ENCODE assay signal across 1 cellular context in the genomic region with DNA sequence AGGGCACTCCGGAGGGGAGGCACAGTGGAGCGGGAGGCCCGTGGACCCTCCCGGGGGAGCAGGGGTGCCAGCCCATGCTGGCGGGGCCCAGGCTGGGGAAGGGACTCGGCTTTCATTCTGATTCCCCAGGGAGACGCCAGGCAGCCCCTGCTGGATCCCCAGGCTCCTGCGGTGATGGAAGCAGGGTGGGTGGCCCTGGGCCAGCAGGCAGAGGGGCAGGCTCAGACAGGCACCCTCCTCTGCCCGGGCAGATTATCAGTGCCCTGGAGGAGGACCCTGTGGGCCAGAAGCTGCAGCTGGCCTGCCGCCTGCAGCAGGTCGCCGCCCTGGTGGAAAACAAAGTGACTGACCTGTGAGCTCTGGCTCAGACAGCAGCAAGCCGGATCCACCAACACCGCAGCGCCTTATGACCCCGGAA.
TF ChIP-seq lines count a peak whose summit lies in the region.

No MANE protein-coding gene starts in this region.

TF ChIP-seq in IMR-90, 13 proteins besides CTCF, POLR2A, EP300 and RAD21 (continued from another document):
- TF ChIP-seq, protein P1, sequence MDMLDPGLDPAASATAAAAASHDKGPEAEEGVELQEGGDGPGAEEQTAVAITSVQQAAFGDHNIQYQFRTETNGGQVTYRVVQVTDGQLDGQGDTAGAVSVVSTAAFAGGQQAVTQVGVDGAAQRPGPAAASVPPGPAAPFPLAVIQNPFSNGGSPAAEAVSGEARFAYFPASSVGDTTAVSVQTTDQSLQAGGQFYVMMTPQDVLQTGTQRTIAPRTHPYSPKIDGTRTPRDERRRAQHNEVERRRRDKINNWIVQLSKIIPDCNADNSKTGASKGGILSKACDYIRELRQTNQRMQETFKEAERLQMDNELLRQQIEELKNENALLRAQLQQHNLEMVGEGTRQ (IDR thresholded peaks at IDR 0.05; ENCODE audit: low read depth, low read length) = no peak
- no peak for TF ChIP-seq MAFK (IDR thresholded peaks at IDR 0.05; ENCODE audit: low read depth, low read length)
- TF ChIP-seq CHD1 (IDR thresholded peaks at IDR 0.05; ENCODE audit: low read depth, low read length) = no peak
- no peak for TF ChIP-seq MAZ (IDR thresholded peaks at IDR 0.05; ENCODE audit: borderline replicate concordance, low read depth, low read length)
- TF ChIP-seq BHLHE40 (IDR thresholded peaks at IDR 0.05; ENCODE audit: low read depth, low read length) = no peak
